24 cellular contexts compared by ENCODE assay signal in the genomic region with DNA sequence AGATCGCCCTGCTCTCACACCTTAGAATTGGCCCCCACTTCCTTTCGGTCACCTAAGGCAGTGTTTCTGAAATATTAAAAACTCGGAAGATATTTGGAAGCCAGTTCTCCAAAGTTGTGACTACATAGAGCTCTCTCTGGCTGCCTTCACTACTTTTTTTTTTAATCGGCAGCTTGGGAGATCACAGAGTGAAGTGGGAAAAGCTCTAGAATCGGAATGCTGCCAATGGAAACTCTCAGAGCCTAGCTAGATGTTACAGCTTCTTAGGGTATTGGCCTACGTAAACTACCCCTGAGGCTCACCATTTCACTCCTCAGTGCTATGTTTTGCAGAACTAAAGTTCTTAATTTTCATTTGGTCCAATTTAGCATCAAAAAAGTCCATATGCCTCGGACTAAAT.
"Had no signal": no experiment of that assay in that cellular context is flagged by ENCODE, and none has a peak within 500 bp of the region (broad histone marks: within the 10 kb centered on the region; RNA-seq: fewer than 3 reads in every experiment).

No MANE protein-coding gene starts in this region.

- H3K4me3 Mint-ChIP-seq: activated B cell treated with CpG ODN at 0.5 μM for 24 hours; activated CD4-positive, alpha-beta memory T cell treated with anti-CD3 and anti-CD28 coated beads, Interleukin-2, amount 10 ng/mL, durations not matched to agents 7 days and 5 days; activated naive CD8-positive, alpha-beta T cell treated with anti-CD3 and anti-CD28 coated beads, Interleukin-2, amount 10 ng/mL, durations not matched to agents 7 days and 5 days; activated T-cell treated with anti-CD3 and anti-CD28 coated beads, Interleukin-2, amount 50 U/mL, for 72 hours; T-cell had no signal

- H3K27me3 ChIP-seq: adrenal gland, breast epithelium had no signal

- DNase-seq: activated B cell treated with CpG ODN at 0.5 μM for 24 hours; activated CD4-positive, alpha-beta memory T cell treated with anti-CD3 and anti-CD28 coated beads, Interleukin-2, amount 10 ng/mL, durations not matched to agents 7 days and 5 days; activated CD4-positive, alpha-beta T cell treated with anti-CD3 and anti-CD28 coated beads for 1 hour; activated CD4-positive, alpha-beta T cell treated with anti-CD3 and anti-CD28 coated beads, Interleukin-2, amount 50 U/mL, for 1 hour; activated naive CD4-positive, alpha-beta T cell treated with anti-CD3 and anti-CD28 coated beads, Interleukin-2, amount 50 U/mL, for 16 hours; activated naive CD8-positive, alpha-beta T cell treated with anti-CD3 and anti-CD28 coated beads, Interleukin-2, amount 10 ng/mL, durations not matched to agents 7 days and 5 days; activated T-cell treated with anti-CD3 and anti-CD28 coated beads, Interleukin-2, amount 50 U/mL, for 72 hours; adrenal gland; anterior cingulate cortex; central memory CD4-positive, alpha-beta T cell; Karpas-422; MM.1S; NCI-H1105 treated with DMSO at 0.1 percent for 48 hours; NCI-H1436 treated with DMSO at 0.1 percent for 48 hours; NCI-H187; NCI-H2081; NCI-H510A treated with DMSO at 0.1 percent for 48 hours; NCI-H69; T-cell; T-helper 2 cell; T1000 had no signal

- ATAC-seq: activated T-cell treated with anti-CD3 and anti-CD28 coated beads, Interleukin-2, amount 50 U/mL, for 72 hours; K562; T-cell had no signal

- H3K4me1 Mint-ChIP-seq: activated B cell treated with CpG ODN at 0.5 μM for 24 hours had no signal

- H3K27ac ChIP-seq: adrenal gland, breast epithelium, SK-N-MC had no signal

- H3K36me3 ChIP-seq: adrenal gland, breast epithelium had no signal

- H3K9me3 Mint-ChIP-seq: activated B cell treated with CpG ODN at 0.5 μM for 24 hours; activated naive CD8-positive, alpha-beta T cell treated with anti-CD3 and anti-CD28 coated beads, Interleukin-2, amount 10 ng/mL, durations not matched to agents 7 days and 5 days; activated T-cell treated with anti-CD3 and anti-CD28 coated beads, Interleukin-2, amount 50 U/mL, for 72 hours; T-cell had no signal

- H3K27ac Mint-ChIP-seq: activated B cell treated with CpG ODN at 0.5 μM for 24 hours; activated CD4-positive, alpha-beta memory T cell treated with anti-CD3 and anti-CD28 coated beads, Interleukin-2, amount 10 ng/mL, durations not matched to agents 7 days and 5 days; activated naive CD8-positive, alpha-beta T cell treated with anti-CD3 and anti-CD28 coated beads, Interleukin-2, amount 10 ng/mL, durations not matched to agents 7 days and 5 days; activated T-cell treated with anti-CD3 and anti-CD28 coated beads, Interleukin-2, amount 50 U/mL, for 72 hours; T-cell had no signal

- H3K4me1 ChIP-seq: adrenal gland, breast epithelium had no signal

- H3K9me3 ChIP-seq: adrenal gland, breast epithelium had no signal

- H3K4me3 ChIP-seq: adrenal gland, breast epithelium, K562, SK-N-MC had no signal

- H3K27me3 Mint-ChIP-seq: activated B cell treated with CpG ODN at 0.5 μM for 24 hours; activated CD4-positive, alpha-beta memory T cell treated with anti-CD3 and anti-CD28 coated beads, Interleukin-2, amount 10 ng/mL, durations not matched to agents 7 days and 5 days; activated naive CD8-positive, alpha-beta T cell treated with anti-CD3 and anti-CD28 coated beads, Interleukin-2, amount 10 ng/mL, durations not matched to agents 7 days and 5 days; T-cell had no signal
